28 cellular contexts compared by ENCODE assay signal in genomic region chr16:78324649-78325274, GRCh38.
A peak's percentile ranks its signal among the peaks of the same experiment; 100 is the strongest.
DNase-seq lines count a peak whose midpoint lies in the region; ATAC-seq, FAIRE-seq and TF ChIP-seq lines count a peak whose summit lies in the region.
"Had no signal": no experiment of that assay in that cellular context is flagged by ENCODE, and none has a peak within 500 bp of the region (broad histone marks: within the 10 kb centered on the region; RNA-seq: fewer than 3 reads in every experiment).

No MANE protein-coding gene starts in this region.

- H3K27me3 ChIP-seq in K562 (ENCODE audit: control insufficient read depth in 2 of 2, insufficient read depth in 2 of 2, low read length in 2 of 2) (peaks cover 6 to 8% of the 10 kb centered on the region in 2 experiments; a peak in 4 of 5 replicates), HepG2 (ENCODE audit: control insufficient read depth in 1 of 2, insufficient read depth in 2 of 2, low read length in 2 of 2) (no peaks in the 10 kb centered on the region)
- H3K27me3 ChIP-seq: esophagus squamous epithelium, neutrophil, tibial artery had no signal

- in situ Hi-C loops in K562 (cut with MboI) = no loop called here
- in situ Hi-C loops in HepG2 (cut with HindIII; ENCODE audit: extremely low pct_ligation_motif_present, low pct_unique_long_range_greater_than_20kb) = no loop called here

- DNase-seq in NCI-H1417 (lab: John Stamatoyannopoulos, UW) (peak in 2 of 3 experiments; percentile 32 to 77), NCI-H1417 treated with DMSO at 0.1 percent for 48 hours (lab: John Stamatoyannopoulos, UW) (no peak), K562 (ENCODE audit: extremely low read depth in 1 of 4, low spot score in 3 of 4) (peak in 3 of 4 experiments; percentile 2 to 8 (median 3)), HepG2 (ENCODE audit: low spot score) (peak; percentile 16), renal cortical epithelial cell (ENCODE audit: low read depth) (peak; percentile 29), hippocampal formation (lab: John Stamatoyannopoulos, UW) (no peak)
- DNase-seq: 8988T; activated CD4-positive, alpha-beta memory T cell treated with anti-CD3 and anti-CD28 coated beads for 36 hours; activated CD4-positive, CD25-positive, alpha-beta regulatory T cell treated with anti-CD3 and anti-CD28 coated beads, Interleukin-2, amount 50 U/mL, for 72 hours; activated naive CD4-positive, alpha-beta T cell treated with Interleukin-2 at 50 U/mL for 16 hours; activated T-cell treated with anti-CD3 and anti-CD28 coated beads, Interleukin-2, amount 50 U/mL, for 72 hours; Calu3; DMS79; esophagus squamous epithelium; HCEC 1CT; Kasumi-1; NCI-H187; PC-9; psoas muscle; stimulated activated CD4-positive, alpha-beta T cell treated with anti-CD3 and anti-CD28 coated beads, Interleukin-4, amount 100 ng/mL, for 4 hours; T-helper 2 cell; tibial artery had no signal

- ATAC-seq in K562 (no peak), HepG2 (no peak), HG02678 (IDR thresholded peaks at IDR 0.05; ENCODE audit: unreplicated experiment) (no peak), HG03097 (IDR thresholded peaks at IDR 0.05; ENCODE audit: low FRiP score, unreplicated experiment) (no peak)
- ATAC-seq: activated T-cell treated with anti-CD3 and anti-CD28 coated beads, Interleukin-2, amount 50 U/mL, for 72 hours; left lobe of liver had no signal

- no peak for FAIRE-seq in K562 (lab: Jason Lieb, UNC)
- no peak for FAIRE-seq in HepG2 (lab: Jason Lieb, UNC)
- FAIRE-seq: frontal cortex, G401.6 had no signal

- H3K36me3 ChIP-seq in K562 (ENCODE audit: control insufficient read depth, insufficient read depth, low read length) = no peaks in the 10 kb centered on the region
- no peaks in the 10 kb centered on the region for H3K36me3 ChIP-seq in HepG2 (replicated peaks in 1 of 2; ENCODE audit: control insufficient read depth in 1 of 2, insufficient read depth in 2 of 2, low read length in 2 of 2)
- H3K36me3 ChIP-seq: esophagus squamous epithelium, neutrophil, tibial artery had no signal

- no peak overlapping the region for H3K4me3 ChIP-seq in K562
- H3K4me3 ChIP-seq in HepG2 (replicated peaks in 1 of 3; ENCODE audit: insufficient read depth in 1 of 3, low read depth in 2 of 3, low read length in 3 of 3) = no peak overlapping the region
- H3K4me3 ChIP-seq: esophagus squamous epithelium, PC-9, psoas muscle, tibial artery had no signal

- TF ChIP-seq RAD21 in K562 (CRISPR knock-in tag; conservative IDR thresholded peaks at IDR 0.05 in 1 of 2, IDR thresholded peaks at IDR 0.05 in 1 of 2) (no peak), HepG2 (CRISPR knock-in tag; IDR thresholded peaks at IDR 0.05) (no peak)

- TF ChIP-seq CTCF in K562 (IDR thresholded peaks at IDR 0.05 in 2 of 3, conservative IDR thresholded peaks at IDR 0.05 in 1 of 3; ENCODE audit: insufficient read depth in 2 of 3, low read depth in 1 of 3, low read length in 3 of 3) = no peak
- no peak for TF ChIP-seq CTCF in HepG2 (CRISPR knock-in tag; IDR thresholded peaks at IDR 0.05)

- H3K4me2 ChIP-seq in K562 (ENCODE audit: insufficient read depth, low read length) (no peak overlapping the region), HepG2 (ENCODE audit: low read depth, low read length) (no peak overlapping the region)
- H3K4me2 ChIP-seq: PC-9 had no signal

- no peak for TF ChIP-seq EP300 in K562 (IDR thresholded peaks at IDR 0.05; ENCODE audit: low read length)
- TF ChIP-seq EP300 in HepG2 (IDR thresholded peaks at IDR 0.05; ENCODE audit: low read depth in 2 of 2, low read length in 2 of 2) = no peak
- no peak for TF ChIP-seq EP300 in HepG2 (CRISPR knock-in tag; IDR thresholded peaks at IDR 0.05; ENCODE audit: borderline replicate concordance)

- no peak for TF ChIP-seq POLR2A in K562 (conservative IDR thresholded peaks at IDR 0.05)
- TF ChIP-seq POLR2A in HepG2 (IDR thresholded peaks at IDR 0.05; ENCODE audit: insufficient read depth in 1 of 2, low read depth in 2 of 2, low read length in 2 of 2) = no peak

- BruUV-seq in K562 (replicated peaks; lab: Mats Ljungman, UMichigan) = no TSS peak
- BruUV-seq in HepG2 (replicated peaks; lab: Mats Ljungman, UMichigan) = no TSS peak

- WGBS in K562 (ENCODE audit: insufficient coverage, low coverage, missing lambda C conversion rate) = under 1% methylated on average over 6 of the region's 6 CpGs
- 92% methylated on average over 6 of the region's 6 CpGs for WGBS in HepG2 (ENCODE audit: low lambda C conversion rate)

- H3K4me1 ChIP-seq in K562 (replicated peaks in 1 of 2; ENCODE audit: control insufficient read depth in 2 of 2, insufficient read depth in 2 of 2, low read length in 2 of 2) (no peaks in the 10 kb centered on the region), HepG2 (ENCODE audit: insufficient read depth, low read length) (peaks cover 10% of the 10 kb centered on the region)
- H3K4me1 ChIP-seq: esophagus squamous epithelium, psoas muscle had no signal

- H2AFZ ChIP-seq in K562 (ENCODE audit: low read depth, low read length) (no peak overlapping the region), HepG2 (ENCODE audit: low read length) (no peak overlapping the region)
- H2AFZ ChIP-seq: PC-9 had no signal

- H3K9ac ChIP-seq in K562 (ENCODE audit: insufficient read depth in 1 of 2, low read depth in 2 of 2, low read length in 2 of 2) (no peak overlapping the region), HepG2 (ENCODE audit: insufficient read depth, low read depth, low read length) (no peak overlapping the region)

- POLR2A ChIA-PET in K562 (lab: Yijun Ruan, JAX) (no interaction called here), HepG2 (lab: Yijun Ruan, JAX) (no interaction called here)

- H3K9me1 ChIP-seq in K562 (ENCODE audit: control insufficient read depth, insufficient read depth, low read length) = no peaks in the 10 kb centered on the region

- CTCF ChIA-PET in K562 (lab: Yijun Ruan, JAX; ENCODE audit: low intra/inter-chr PET ratio) (no interaction called here), HepG2 (lab: Yijun Ruan, JAX; ENCODE audit: low intra/inter-chr PET ratio, low total read pairs) (no interaction called here)

- H3K79me2 ChIP-seq in K562 (ENCODE audit: control insufficient read depth, insufficient read depth, low read length) = no peaks in the 10 kb centered on the region
- H3K79me2 ChIP-seq in HepG2 (ENCODE audit: insufficient read depth, low read length) = no peaks in the 10 kb centered on the region

- no peaks in the 10 kb centered on the region for H3K9me3 ChIP-seq in K562 (replicated peaks; ENCODE audit: control insufficient read depth, insufficient read depth, low read depth, low read length)
- no peaks in the 10 kb centered on the region for H3K9me3 ChIP-seq in HepG2 (ENCODE audit: low read length)
- H3K9me3 ChIP-seq: esophagus squamous epithelium, neutrophil, psoas muscle, tibial artery had no signal

- H3K27ac ChIP-seq in K562 (ENCODE audit: extremely low read depth, low read depth, low read length) (no peak overlapping the region), HepG2 (ENCODE audit: extremely low read length, insufficient read depth, low read length) (no peak overlapping the region)
- H3K27ac ChIP-seq: esophagus squamous epithelium, neutrophil, PC-9, psoas muscle, tibial artery had no signal

- 0 out of 2 replicates have a peak, but pooled peaks cover 5% of the 10 kb centered on the region for H4K20me1 ChIP-seq in K562 (replicated peaks; ENCODE audit: control insufficient read depth, insufficient read depth, low read length)
- H4K20me1 ChIP-seq in HepG2 (ENCODE audit: insufficient read depth, low read length) = no peaks in the 10 kb centered on the region

- intact Hi-C loops in K562 (cut with micrococcal nuclease) = no loop called here
- intact Hi-C loops in HepG2 (cut with micrococcal nuclease; ENCODE audit: unreplicated experiment) = no loop called here

TF ChIP-seq in K562, 482 proteins besides CTCF, POLR2A, EP300 and RAD21:
- TF ChIP-seq RFX1 (IDR thresholded peaks at IDR 0.05) = no peak
- no peak for TF ChIP-seq CEBPG (CRISPR knock-in tag; IDR thresholded peaks at IDR 0.05)
- TF ChIP-seq CEBPG (tag; conservative IDR thresholded peaks at IDR 0.05 in 1 of 2, IDR thresholded peaks at IDR 0.05 in 1 of 2) = peak; percentile 81 to 87
- TF ChIP-seq ZNF316 (IDR thresholded peaks at IDR 0.05) = no peak
- TF ChIP-seq VEZF1 (CRISPR knock-in tag; IDR thresholded peaks at IDR 0.05) = peak; percentile 32; the same call in 1 of the 2 replicates

TF ChIP-seq in HepG2, 621 proteins besides CTCF, POLR2A, EP300 and RAD21:
- TF ChIP-seq ZNF7 (CRISPR knock-in tag; IDR thresholded peaks at IDR 0.05) (peak; percentile 83), BHLHE40 (IDR thresholded peaks at IDR 0.05; ENCODE audit: low read length) (no peak), TIGD3 (CRISPR knock-in tag; IDR thresholded peaks at IDR 0.05; ENCODE audit: borderline replicate concordance) (no peak), ZBTB2 (CRISPR knock-in tag; IDR thresholded peaks at IDR 0.05; ENCODE audit: low read depth) (no peak), HNRNPK (IDR thresholded peaks at IDR 0.05; ENCODE audit: low read depth, low read length, poor library complexity, severe bottlenecking) (peak; percentile 21), RAD51 (IDR thresholded peaks at IDR 0.05; ENCODE audit: borderline replicate concordance) (no peak), CEBPB (IDR thresholded peaks at IDR 0.05; ENCODE audit: borderline replicate concordance, low read depth, low read length) (peak; percentile 78)
TF ChIP-seq in HepG2: peak in this region for 3.

Comparison
In these comparisons a context has a peak if more than half of its experiments do, and no peak if none do; other contexts are left out.
1. DNase-seq: peak in NCI-H1417 (2 of 3), K562 (3 of 4), HepG2 (single experiment) and renal cortical epithelial cell (single experiment); none in NCI-H1417 treated with DMSO at 0.1 percent for 48 hours (single experiment) and hippocampal formation (0 of 2).